ENCODE assay signal across 8 cellular contexts in the genomic region with DNA sequence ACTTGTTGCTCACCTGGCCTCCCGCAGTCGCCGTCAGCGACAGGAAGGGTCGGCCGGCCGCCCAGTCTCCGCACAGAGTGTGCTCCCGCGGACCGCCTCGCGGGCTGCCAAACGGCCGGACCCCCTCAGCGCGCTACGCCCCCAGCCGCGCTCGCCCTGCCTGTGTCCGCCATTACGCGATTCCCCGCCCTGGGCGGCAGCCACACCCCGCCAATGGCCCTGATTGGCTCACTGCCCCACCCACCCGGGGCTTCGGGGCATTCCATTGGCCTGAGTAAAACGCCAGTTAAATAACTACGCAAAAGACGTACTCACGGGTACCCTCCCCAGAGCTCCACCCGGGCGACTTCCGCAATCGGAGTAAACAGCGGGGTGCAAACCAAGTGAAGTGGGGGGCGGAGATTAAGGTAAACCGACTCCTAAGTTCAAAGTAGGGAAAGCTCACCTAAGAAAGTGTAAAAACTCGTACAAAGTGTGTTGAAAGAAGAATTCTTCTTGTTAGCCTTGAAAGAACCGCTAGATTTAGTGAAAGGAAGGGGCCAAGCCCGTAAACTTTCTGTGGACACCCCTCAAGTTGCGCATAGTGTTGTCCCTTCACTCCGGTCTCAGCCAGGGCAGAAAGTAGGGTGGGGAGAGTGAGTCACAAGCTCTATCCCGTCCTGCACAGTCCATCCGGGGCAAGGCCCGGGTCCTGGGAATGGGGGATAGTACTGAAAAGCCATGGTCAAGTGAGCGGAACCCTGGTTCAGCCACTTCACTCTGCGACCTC. TPM values are rescaled to one million over a fixed set of nuclear protein-coding genes. Genes with fewer than 3 reads are reported as not detected.
DNase-seq lines count a peak whose midpoint lies in the region; ATAC-seq and TF ChIP-seq lines count a peak whose summit lies in the region.

A gene with protein sequence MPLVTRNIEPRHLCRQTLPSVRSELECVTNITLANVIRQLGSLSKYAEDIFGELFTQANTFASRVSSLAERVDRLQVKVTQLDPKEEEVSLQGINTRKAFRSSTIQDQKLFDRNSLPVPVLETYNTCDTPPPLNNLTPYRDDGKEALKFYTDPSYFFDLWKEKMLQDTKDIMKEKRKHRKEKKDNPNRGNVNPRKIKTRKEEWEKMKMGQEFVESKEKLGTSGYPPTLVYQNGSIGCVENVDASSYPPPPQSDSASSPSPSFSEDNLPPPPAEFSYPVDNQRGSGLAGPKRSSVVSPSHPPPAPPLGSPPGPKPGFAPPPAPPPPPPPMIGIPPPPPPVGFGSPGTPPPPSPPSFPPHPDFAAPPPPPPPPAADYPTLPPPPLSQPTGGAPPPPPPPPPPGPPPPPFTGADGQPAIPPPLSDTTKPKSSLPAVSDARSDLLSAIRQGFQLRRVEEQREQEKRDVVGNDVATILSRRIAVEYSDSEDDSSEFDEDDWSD (minus strand): TSS at position 195 of the 769 bp plus-strand sequence. CDS start 61,277 bp downstream, outside the sequence.

- H3K36me3 ChIP-seq in liver (ENCODE audit: control insufficient read depth in 4 of 4, insufficient read depth in 3 of 4, low read depth in 1 of 4, low read length in 3 of 4): peaks cover 0 to 1% (median 0%) of the 10 kb centered on the region in 4 donors

- peaks cover 0 to 3% (median 0%) of the 10 kb centered on the region in 7 donors for H3K9me3 Mint-ChIP-seq in CD14-positive monocyte
- H3K9me3 Mint-ChIP-seq in activated CD4-positive, alpha-beta memory T cell treated with anti-CD3 and anti-CD28 coated beads for 36 hours: no peaks in the 10 kb centered on the region

- H3K9ac ChIP-seq in liver (ENCODE audit: low read depth in 1 of 2, low read length in 2 of 2): peak within 1 kb of the TSS; percentile 96 to 97

- TF ChIP-seq CTCF in CD14-positive monocyte (IDR thresholded peaks at IDR 0.05) (no peak), dorsolateral prefrontal cortex (IDR thresholded peaks at IDR 0.05 in 54 of 56, conservative IDR thresholded peaks at IDR 0.05 in 2 of 56; ENCODE audit: low read depth in 1 of 56, partially characterized antibody in 56 of 56) (peak in 21 of 56 donors; percentile 5 to 42 (median 22)), liver (IDR thresholded peaks at IDR 0.05; ENCODE audit: low read depth, low read length, missing input control) (no peak)

- H3K27ac ChIP-seq in dorsolateral prefrontal cortex (peak within 1 kb of the TSS; percentile 95 to 100 (median 99)), liver (ENCODE audit: low read depth in 1 of 2, low read length in 2 of 2) (peak within 1 kb of the TSS; percentile 90 to 98)

- 1% methylated on average over 50 of the region's 50 CpGs for WGBS in liver

- H3K36me3 Mint-ChIP-seq in CD14-positive monocyte: peaks cover 0 to 4% of the 10 kb centered on the region in 2 donors
- H3K36me3 Mint-ChIP-seq in activated CD4-positive, alpha-beta memory T cell treated with anti-CD3 and anti-CD28 coated beads for 36 hours: peaks cover 2% of the 10 kb centered on the region

- H3K4me1 ChIP-seq in liver (ENCODE audit: control insufficient read depth in 4 of 4, insufficient read depth in 4 of 4, low read length in 3 of 4): peaks cover 4 to 11% (median 8%) of the 10 kb centered on the region in 4 donors

- peak within 1 kb of the TSS; percentile 91 to 99 for H3K4me3 Mint-ChIP-seq in CD14-positive monocyte
- peak within 1 kb of the TSS; percentile 96 for H3K4me3 Mint-ChIP-seq in activated CD4-positive, alpha-beta memory T cell treated with anti-CD3 and anti-CD28 coated beads for 36 hours

- H3K27me3 Mint-ChIP-seq in CD14-positive monocyte (ENCODE audit: low read depth in 3 of 3): peaks cover 0 to 6% (median 0%) of the 10 kb centered on the region in 3 donors
- no peaks in the 10 kb centered on the region for H3K27me3 Mint-ChIP-seq in activated CD4-positive, alpha-beta memory T cell treated with anti-CD3 and anti-CD28 coated beads for 36 hours

- ATAC-seq in GM19438 (IDR thresholded peaks at IDR 0.05; ENCODE audit: low read depth, unreplicated experiment) (peak; percentile 75), HG03575 (IDR thresholded peaks at IDR 0.05; ENCODE audit: extremely low read depth, insufficient number of reproducible peaks, low FRiP score, unreplicated experiment) (peak; percentile 44)

- H3K4me3 ChIP-seq in dorsolateral prefrontal cortex: peak within 1 kb of the TSS; percentile 80 to 100 (median 99)
- H3K4me3 ChIP-seq in liver (ENCODE audit: low read depth in 1 of 3, low read length in 3 of 3): peak within 1 kb of the TSS; percentile 93 to 98 (median 97)

- TF ChIP-seq RAD21 in liver (IDR thresholded peaks at IDR 0.05): peak; percentile 23 to 26

- peak within 1 kb of the TSS; percentile 96 to 100 (median 99) for H3K27ac Mint-ChIP-seq in CD14-positive monocyte
- peak within 1 kb of the TSS; percentile 99 for H3K27ac Mint-ChIP-seq in activated CD4-positive, alpha-beta memory T cell treated with anti-CD3 and anti-CD28 coated beads for 36 hours

- H3K27me3 ChIP-seq in dorsolateral prefrontal cortex (no peaks in the 10 kb centered on the region), liver (ENCODE audit: control insufficient read depth in 4 of 4, insufficient read depth in 4 of 4, low read length in 3 of 4) (no peaks in the 10 kb centered on the region)

- no peaks in the 10 kb centered on the region for H3K9me3 ChIP-seq in liver (ENCODE audit: control insufficient read depth in 4 of 4, low read length in 3 of 4)

- intact Hi-C loops in CD14-positive monocyte (cut with micrococcal nuclease) (loop anchor here (5.0 to 10.0 kb wide), 3 partner anchors 55 to 115 kb away; a partner anchor contains a TSS), dorsolateral prefrontal cortex (cut with DNase I) (loop anchor here (2.0 to 5.0 kb wide), 5 partner anchors 15 to 112 kb away; a partner anchor contains a TSS)
- intact Hi-C loops in activated CD4-positive, alpha-beta memory T cell treated with anti-CD3 and anti-CD28 coated beads for 36 hours (cut with micrococcal nuclease): loop anchor here (1.0 to 10.0 kb wide), 4 partner anchors 32 to 255 kb away; a partner anchor contains a TSS

- H3K4me1 Mint-ChIP-seq in CD14-positive monocyte: peaks cover 45% of the 10 kb centered on the region
- H3K4me1 Mint-ChIP-seq in activated CD4-positive, alpha-beta memory T cell treated with anti-CD3 and anti-CD28 coated beads for 36 hours (ENCODE audit: low read depth): peaks cover 27% of the 10 kb centered on the region

- POLR2A ChIA-PET in activated CD4-positive, alpha-beta memory T cell treated with anti-CD3 and anti-CD28 coated beads for 36 hours (lab: Charles Lee): interaction anchor here (0.7 to 3.0 kb wide), 10 partner anchors 14 to 336 kb away, joined by 3 to 21 read pairs (median 4); no protein-coding TSS in a partner anchor

- CTCF ChIA-PET in activated CD4-positive, alpha-beta memory T cell treated with anti-CD3 and anti-CD28 coated beads for 36 hours (lab: Charles Lee): interaction anchor here (0.6 to 3.0 kb wide), 8 partner anchors 13 to 117 kb away, joined by 3 to 8 read pairs (median 5); no protein-coding TSS in a partner anchor

- DNase-seq in CD14-positive monocyte (ENCODE audit: low spot score): peak; percentile 97
- DNase-seq in NCI-H82 treated with DMSO at 0.1 percent for 48 hours (lab: John Stamatoyannopoulos, UW; ENCODE audit: unreplicated experiment): peak; percentile 95
- peak; percentile 98 for DNase-seq in activated CD4-positive, alpha-beta memory T cell treated with anti-CD3 and anti-CD28 coated beads for 36 hours
- peak; percentile 95 to 98 (median 97) for DNase-seq in dorsolateral prefrontal cortex
- peak; percentile 98 for DNase-seq in stimulated activated CD4-positive, alpha-beta T cell treated with anti-CD3 and anti-CD28 coated beads, Interleukin-4, amount 100 ng/mL, for 24 hours

TF ChIP-seq in liver, 16 proteins besides CTCF, POLR2A, EP300 and RAD21 (continues in another document):
- TF ChIP-seq HNF4A (conservative IDR thresholded peaks at IDR 0.05): peak in 1 of 2 donors; percentile 30
- TF ChIP-seq, protein P1, sequence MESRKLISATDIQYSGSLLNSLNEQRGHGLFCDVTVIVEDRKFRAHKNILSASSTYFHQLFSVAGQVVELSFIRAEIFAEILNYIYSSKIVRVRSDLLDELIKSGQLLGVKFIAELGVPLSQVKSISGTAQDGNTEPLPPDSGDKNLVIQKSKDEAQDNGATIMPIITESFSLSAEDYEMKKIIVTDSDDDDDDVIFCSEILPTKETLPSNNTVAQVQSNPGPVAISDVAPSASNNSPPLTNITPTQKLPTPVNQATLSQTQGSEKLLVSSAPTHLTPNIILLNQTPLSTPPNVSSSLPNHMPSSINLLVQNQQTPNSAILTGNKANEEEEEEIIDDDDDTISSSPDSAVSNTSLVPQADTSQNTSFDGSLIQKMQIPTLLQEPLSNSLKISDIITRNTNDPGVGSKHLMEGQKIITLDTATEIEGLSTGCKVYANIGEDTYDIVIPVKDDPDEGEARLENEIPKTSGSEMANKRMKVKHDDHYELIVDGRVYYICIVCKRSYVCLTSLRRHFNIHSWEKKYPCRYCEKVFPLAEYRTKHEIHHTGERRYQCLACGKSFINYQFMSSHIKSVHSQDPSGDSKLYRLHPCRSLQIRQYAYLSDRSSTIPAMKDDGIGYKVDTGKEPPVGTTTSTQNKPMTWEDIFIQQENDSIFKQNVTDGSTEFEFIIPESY (IDR thresholded peaks at IDR 0.05): peak; percentile 80
- no peak for TF ChIP-seq HNF4G (IDR thresholded peaks at IDR 0.05)
- no peak for TF ChIP-seq FOXA1 (IDR thresholded peaks at IDR 0.05)
- peak; percentile 88 for TF ChIP-seq SP1 (IDR thresholded peaks at IDR 0.05)
- TF ChIP-seq, protein P2, sequence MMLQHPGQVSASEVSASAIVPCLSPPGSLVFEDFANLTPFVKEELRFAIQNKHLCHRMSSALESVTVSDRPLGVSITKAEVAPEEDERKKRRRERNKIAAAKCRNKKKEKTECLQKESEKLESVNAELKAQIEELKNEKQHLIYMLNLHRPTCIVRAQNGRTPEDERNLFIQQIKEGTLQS (IDR thresholded peaks at IDR 0.05): peak; percentile 66
- no peak for TF ChIP-seq NR2F2 (IDR thresholded peaks at IDR 0.05)
- TF ChIP-seq, protein P3, sequence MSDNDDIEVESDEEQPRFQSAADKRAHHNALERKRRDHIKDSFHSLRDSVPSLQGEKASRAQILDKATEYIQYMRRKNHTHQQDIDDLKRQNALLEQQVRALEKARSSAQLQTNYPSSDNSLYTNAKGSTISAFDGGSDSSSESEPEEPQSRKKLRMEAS (IDR thresholded peaks at IDR 0.05): peak; percentile 72
- TF ChIP-seq GABPA (IDR thresholded peaks at IDR 0.05 in 1 of 2, conservative IDR thresholded peaks at IDR 0.05 in 1 of 2): peak in 1 of 2 donors; percentile 75
- TF ChIP-seq EGR1 (IDR thresholded peaks at IDR 0.05; ENCODE audit: low read depth in 2 of 2): peak; percentile 91 to 96
- peak; percentile 95 to 97 for TF ChIP-seq JUND (IDR thresholded peaks at IDR 0.05)
- TF ChIP-seq FOXA2 (IDR thresholded peaks at IDR 0.05): peak; percentile 15
- peak; percentile 98 for TF ChIP-seq YY1 (IDR thresholded peaks at IDR 0.05)
- TF ChIP-seq RXRA (IDR thresholded peaks at IDR 0.05): peak; percentile 40 to 54

RNA-seq across cellular contexts. Expression of the gene that starts here (rescaled TPM):
- polyA plus RNA-seq in CD14-positive monocyte (10 to 100 TPM; 53.5 to 86.4 TPM), liver (10 to 100 TPM; 11.6 to 22.4 TPM)
- 100 to 1,000 TPM; 109 to 110 TPM for total RNA-seq in activated CD4-positive, alpha-beta memory T cell treated with anti-CD3 and anti-CD28 coated beads for 36 hours
- total RNA-seq in dorsolateral prefrontal cortex (100 to 1,000 TPM in 6 of 120 experiments, 10 to 100 TPM in 114; 36.2 to 128 (median 63.6) TPM), liver (10 to 100 TPM; 15.1 to 37.7 TPM)

Comparison
In these comparisons a context has a peak if more than half of its experiments do, and no peak if none do; other contexts are left out.
1. Peak in every context shown above with its lines: DNase-seq, ATAC-seq, H3K4me3 ChIP-seq and H3K27ac ChIP-seq.